In genomic region chr17:57782051-57782490, GRCh38 we compare ENCODE assay signal across 14 cellular contexts. TPM values are rescaled to one million over a fixed set of nuclear protein-coding genes. Genes with fewer than 3 reads are reported as not detected.
DNase-seq lines count a peak whose midpoint lies in the region; ATAC-seq and TF ChIP-seq lines count a peak whose summit lies in the region.
"Had no signal": no experiment of that assay in that cellular context is flagged by ENCODE, and none has a peak within 500 bp of the region (broad histone marks: within the 10 kb centered on the region; RNA-seq: fewer than 3 reads in every experiment).

No MANE protein-coding gene starts in this region.

- no peak for ATAC-seq in HG03439 (IDR thresholded peaks at IDR 0.05; ENCODE audit: unreplicated experiment)
- no peak for ATAC-seq in HG03469 (IDR thresholded peaks at IDR 0.05; ENCODE audit: unreplicated experiment)
- ATAC-seq: activated CD8-positive, alpha-beta memory T cell treated with anti-CD3 and anti-CD28 coated beads, Interleukin-2, amount 10 ng/mL, durations not matched to agents 7 days and 5 days had no signal

- H3K27ac Mint-ChIP-seq in endodermal cell: no peak overlapping the region
- H3K27ac Mint-ChIP-seq: activated CD8-positive, alpha-beta memory T cell treated with anti-CD3 and anti-CD28 coated beads, Interleukin-2, amount 10 ng/mL, durations not matched to agents 7 days and 5 days; activated naive CD8-positive, alpha-beta T cell treated with anti-CD3 and anti-CD28 coated beads, Interleukin-2, amount 10 ng/mL, durations not matched to agents 7 days and 5 days had no signal

- no peaks in the 10 kb centered on the region for H3K9me3 ChIP-seq in endodermal cell (ENCODE audit: control insufficient read depth, low read length)

- H3K36me3 Mint-ChIP-seq in endodermal cell (ENCODE audit: low read depth): no peaks in the 10 kb centered on the region
- H3K36me3 Mint-ChIP-seq: activated CD8-positive, alpha-beta memory T cell treated with anti-CD3 and anti-CD28 coated beads, Interleukin-2, amount 10 ng/mL, durations not matched to agents 7 days and 5 days; activated naive CD8-positive, alpha-beta T cell treated with anti-CD3 and anti-CD28 coated beads, Interleukin-2, amount 10 ng/mL, durations not matched to agents 7 days and 5 days had no signal

- H3K4me3 Mint-ChIP-seq in endodermal cell: no peak overlapping the region
- H3K4me3 Mint-ChIP-seq: activated CD8-positive, alpha-beta memory T cell treated with anti-CD3 and anti-CD28 coated beads, Interleukin-2, amount 10 ng/mL, durations not matched to agents 7 days and 5 days; activated naive CD8-positive, alpha-beta T cell treated with anti-CD3 and anti-CD28 coated beads, Interleukin-2, amount 10 ng/mL, durations not matched to agents 7 days and 5 days had no signal

- no peaks in the 10 kb centered on the region for H3K4me1 Mint-ChIP-seq in endodermal cell
- H3K4me1 Mint-ChIP-seq: activated CD8-positive, alpha-beta memory T cell treated with anti-CD3 and anti-CD28 coated beads, Interleukin-2, amount 10 ng/mL, durations not matched to agents 7 days and 5 days had no signal

- H3K27me3 ChIP-seq in HL-60 (ENCODE audit: insufficient read depth, poor library complexity, severe bottlenecking): peaks cover 3% of the 10 kb centered on the region
- H3K27me3 ChIP-seq in endodermal cell (ENCODE audit: control insufficient read depth, insufficient read depth, low read length, poor library complexity, severe bottlenecking): peaks cover 5% of the 10 kb centered on the region

- no peak overlapping the region for H3K4me3 ChIP-seq in HL-60 (replicated peaks; ENCODE audit: insufficient read depth, low read length)
- no peak overlapping the region for H3K4me3 ChIP-seq in endodermal cell (ENCODE audit: low read length)

- TF ChIP-seq CTCF in HL-60 (IDR thresholded peaks at IDR 0.05; ENCODE audit: insufficient read depth, low read length): no peak
- TF ChIP-seq CTCF in endodermal cell (conservative IDR thresholded peaks at IDR 0.05): no peak

- H3K27me3 Mint-ChIP-seq in endodermal cell (ENCODE audit: insufficient read depth): peaks cover 43% of the 10 kb centered on the region

- H3K9ac ChIP-seq in endodermal cell (ENCODE audit: extremely low read depth, low read length, poor library complexity, severe bottlenecking): no peak overlapping the region

- H3K9me3 Mint-ChIP-seq in endodermal cell: no peaks in the 10 kb centered on the region
- H3K9me3 Mint-ChIP-seq: activated naive CD8-positive, alpha-beta T cell treated with anti-CD3 and anti-CD28 coated beads, Interleukin-2, amount 10 ng/mL, durations not matched to agents 7 days and 5 days had no signal

- no peaks in the 10 kb centered on the region for H3K36me3 ChIP-seq in endodermal cell (ENCODE audit: control insufficient read depth, insufficient read depth, low read length)

- peaks cover 2% of the 10 kb centered on the region for H3K4me1 ChIP-seq in endodermal cell (ENCODE audit: control insufficient read depth, insufficient read depth, low read length)

- H3K27ac ChIP-seq in HL-60 (replicated peaks): no peak overlapping the region
- peak overlapping the region; percentile 18 for H3K27ac ChIP-seq in endodermal cell (ENCODE audit: low read depth, low read length)
- H3K27ac ChIP-seq: epithelial cell of prostate had no signal

- WGBS in endodermal cell (ENCODE audit: insufficient coverage in 1 of 2, insufficient read length in 1 of 2), 2 experiments: 70 to 81% methylated on average over 2 to 8 of the region's 8 CpGs

- DNase-seq in HL-60 (ENCODE audit: low read depth in 1 of 2, low spot score in 1 of 2) (peak; percentile 15 to 52), NCI-H2171 (lab: John Stamatoyannopoulos, UW) (peak; percentile 60), endodermal cell (peak; percentile 68), pons (ENCODE audit: low spot score) (peak; percentile 30), OCI-M2 (lab: John Stamatoyannopoulos, UW; ENCODE audit: unreplicated experiment) (no peak)
- DNase-seq: activated CD8-positive, alpha-beta memory T cell treated with anti-CD3 and anti-CD28 coated beads, Interleukin-2, amount 10 ng/mL, durations not matched to agents 7 days and 5 days; activated naive CD8-positive, alpha-beta T cell treated with anti-CD3 and anti-CD28 coated beads, Interleukin-2, amount 10 ng/mL, durations not matched to agents 7 days and 5 days; cerebellar nuclear complex; HCEC 1CT; NCI-H1105 treated with DMSO at 0.1 percent for 48 hours had no signal

RNA-seq across cellular contexts. Expression of gene CCDC182, which starts 37.0 kb away (rescaled TPM):
- total RNA-seq in endodermal cell: under 1 TPM in 1 of 2 donors, not detected in 1; 0.33 TPM
- not detected for polyA plus RNA-seq in endodermal cell (2013, experiment 1 of 2)
- not detected for polyA plus RNA-seq in endodermal cell (2013, experiment 2 of 2)
- total RNA-seq: activated CD8-positive, alpha-beta memory T cell treated with anti-CD3 and anti-CD28 coated beads, Interleukin-2, amount 10 ng/mL, durations not matched to agents 7 days and 5 days; activated naive CD8-positive, alpha-beta T cell treated with anti-CD3 and anti-CD28 coated beads, Interleukin-2, amount 10 ng/mL, durations not matched to agents 7 days and 5 days; lower leg skin had no signal
